ENCODE assay signal across 18 cellular contexts in the genomic region with DNA sequence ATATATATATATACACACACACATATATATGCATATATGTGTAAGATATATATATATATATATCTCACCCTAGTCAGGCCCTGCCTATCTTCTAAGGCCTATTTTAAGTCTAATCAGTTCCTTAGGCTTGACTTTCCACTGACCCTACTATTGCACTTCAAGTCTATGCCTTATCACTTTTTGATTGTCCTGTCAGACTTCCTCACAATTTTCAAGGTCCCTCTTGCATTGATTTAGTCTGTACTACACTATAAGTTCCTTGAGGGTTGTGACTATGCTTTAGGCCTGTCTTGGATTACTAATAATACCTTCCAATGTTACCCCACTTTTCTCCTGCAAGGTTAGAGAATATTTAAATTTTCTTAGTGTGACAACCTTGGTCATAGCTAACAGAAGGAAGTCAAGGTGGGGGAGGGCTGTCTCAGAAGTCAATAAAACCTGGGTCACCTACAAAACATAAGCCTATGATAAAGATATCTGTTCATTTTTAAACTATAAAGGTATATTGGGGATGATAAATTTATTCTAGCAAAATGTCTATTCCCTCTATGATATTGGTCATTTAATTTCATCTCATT.
DNase-seq lines count a peak whose midpoint lies in the region; ATAC-seq, FAIRE-seq and TF ChIP-seq lines count a peak whose summit lies in the region.
"Had no signal": no experiment of that assay in that cellular context is flagged by ENCODE, and none has a peak within 500 bp of the region (broad histone marks: within the 10 kb centered on the region; RNA-seq: fewer than 3 reads in every experiment).

No MANE protein-coding gene starts in this region.

- H3K9ac ChIP-seq in PC-3 (ENCODE audit: low read length) = no peak overlapping the region
- H3K9ac ChIP-seq in endodermal cell (ENCODE audit: extremely low read depth, low read length, poor library complexity, severe bottlenecking) = no peak overlapping the region

- H3K9me2 ChIP-seq in PC-3 (replicated peaks; ENCODE audit: low read length) = no peaks in the 10 kb centered on the region

- CTCF ChIA-PET in Caco-2 (lab: Charles Lee) (interaction anchor here (1.0 kb wide), 1 partner anchor 15 kb away, joined by 4 read pairs; no protein-coding TSS in a partner anchor), PC-3 (lab: Charles Lee) (no interaction called here)

- DNase-seq in Caco-2 = peak; percentile 39 to 43
- no peak for DNase-seq in PC-3
- DNase-seq in endodermal cell = no peak
- no peak for DNase-seq in left lobe of liver (ENCODE audit: low spot score)
- DNase-seq in H54 (ENCODE audit: insufficient read length, low spot score) = no peak
- no peak for DNase-seq in DMS 273 (lab: John Stamatoyannopoulos, UW; ENCODE audit: unreplicated experiment)
- DNase-seq: AML-193, DMS 273 treated with DMSO at 0.1 percent for 48 hours, GDM1, H9, Karpas-422, NCI-H1048, RPMI8226, SHP77 treated with DMSO at 0.1 percent for 48 hours had no signal

- H3K36me3 Mint-ChIP-seq in Caco-2 (ENCODE audit: insufficient read depth, unreplicated experiment) (no peaks in the 10 kb centered on the region), endodermal cell (ENCODE audit: low read depth) (no peaks in the 10 kb centered on the region)
- H3K36me3 Mint-ChIP-seq in stimulated activated memory B cell treated with anti-CD40 and anti-IgM and Interleukin-4, amounts not matched to agents 10 μg/mL and 1 μg/mL and 100 μg/mL, for 72 hours = no peaks in the 10 kb centered on the region
- H3K36me3 Mint-ChIP-seq: IgD-negative memory B cell had no signal

- H3K79me2 ChIP-seq in PC-3 (ENCODE audit: low read length) = no peaks in the 10 kb centered on the region

- no peak overlapping the region for H3K4me3 ChIP-seq in Caco-2 (ENCODE audit: low read depth, low read length)
- H3K4me3 ChIP-seq in PC-3 (ENCODE audit: low read length) = no peak overlapping the region
- H3K4me3 ChIP-seq in endodermal cell (ENCODE audit: low read length) = no peak overlapping the region

- H3K4me1 Mint-ChIP-seq in Caco-2 (ENCODE audit: low read depth, unreplicated experiment) = peaks cover 38% of the 10 kb centered on the region
- H3K4me1 Mint-ChIP-seq in endodermal cell = peaks cover 39% of the 10 kb centered on the region
- no peaks in the 10 kb centered on the region for H3K4me1 Mint-ChIP-seq in stimulated activated memory B cell treated with anti-CD40 and anti-IgM and Interleukin-4, amounts not matched to agents 10 μg/mL and 1 μg/mL and 100 μg/mL, for 72 hours

- no peak for TF ChIP-seq POLR2A in H54 (IDR thresholded peaks at IDR 0.05; ENCODE audit: low read depth, low read length)

- H3K4me2 ChIP-seq in PC-3 (ENCODE audit: low read length) = peak overlapping the region; percentile 42

- ATAC-seq in PC-3 = no peak
- ATAC-seq in stimulated activated memory B cell treated with anti-CD40 and anti-IgM and Interleukin-4, amounts not matched to agents 10 μg/mL and 1 μg/mL and 100 μg/mL, for 72 hours = peak; percentile 34
- no peak for ATAC-seq in left lobe of liver
- ATAC-seq: SK-N-SH treated with all-trans-retinoic acid at 6 μM for 48 hours had no signal

- TF ChIP-seq CTCF in Caco-2 (IDR thresholded peaks at IDR 0.05; ENCODE audit: insufficient read depth in 1 of 2, low read depth in 1 of 2, low read length in 1 of 2, severe bottlenecking in 1 of 2, unreplicated experiment in 1 of 2) (no peak), PC-3 (conservative IDR thresholded peaks at IDR 0.05; ENCODE audit: low read depth, low read length) (no peak), endodermal cell (conservative IDR thresholded peaks at IDR 0.05) (no peak)

- POLR2A ChIA-PET in Caco-2 (lab: Charles Lee) (no interaction called here), PC-3 (lab: Charles Lee; ENCODE audit: unreplicated experiment) (no interaction called here)

- no peak for FAIRE-seq in H54 (lab: Jason Lieb, UNC)

- peak overlapping the region; percentile 94 for H3K27ac Mint-ChIP-seq in Caco-2 (ENCODE audit: unreplicated experiment)
- peak overlapping the region; percentile 40 for H3K27ac Mint-ChIP-seq in endodermal cell
- no peak overlapping the region for H3K27ac Mint-ChIP-seq in stimulated activated memory B cell treated with anti-CD40 and anti-IgM and Interleukin-4, amounts not matched to agents 10 μg/mL and 1 μg/mL and 100 μg/mL, for 72 hours
- H3K27ac Mint-ChIP-seq: H9, IgD-negative memory B cell had no signal

- BruUV-seq in Caco-2 (replicated peaks; lab: Mats Ljungman, UMichigan) (no TSS peak), PC-3 (replicated peaks; lab: Mats Ljungman, UMichigan) (no TSS peak)

- no peaks in the 10 kb centered on the region for H4K20me1 ChIP-seq in PC-3 (ENCODE audit: low read length)

- intact Hi-C loops in Caco-2 (cut with micrococcal nuclease; ENCODE audit: unreplicated experiment) (loop anchor here (1.0 to 5.0 kb wide), 3 partner anchors 66 to 85 kb away; no protein-coding TSS in a partner anchor), PC-3 (cut with micrococcal nuclease) (loop anchor here (1.0 kb wide), 1 partner anchor 44 kb away; no protein-coding TSS in a partner anchor)

- 0 out of 2 replicates have a peak, but pooled peaks cover 3% of the 10 kb centered on the region for H3K9me3 ChIP-seq in Caco-2
- H3K9me3 ChIP-seq in PC-3 (ENCODE audit: low read length) = no peaks in the 10 kb centered on the region
- peaks cover 16% of the 10 kb centered on the region for H3K9me3 ChIP-seq in endodermal cell (ENCODE audit: control insufficient read depth, low read length)

- peak overlapping the region; percentile 53 for H3K27ac ChIP-seq in PC-3 (ENCODE audit: low read length)
- H3K27ac ChIP-seq in endodermal cell (ENCODE audit: low read depth, low read length) = no peak overlapping the region
- H3K27ac ChIP-seq: C4-2B had no signal

- no peaks in the 10 kb centered on the region for H3F3A ChIP-seq in PC-3 (ENCODE audit: low read length, unreplicated experiment)

- peaks cover 19% of the 10 kb centered on the region for H3K9me3 Mint-ChIP-seq in Caco-2 (ENCODE audit: unreplicated experiment)
- peaks cover 16% of the 10 kb centered on the region for H3K9me3 Mint-ChIP-seq in endodermal cell
- H3K9me3 Mint-ChIP-seq in stimulated activated memory B cell treated with anti-CD40 and anti-IgM and Interleukin-4, amounts not matched to agents 10 μg/mL and 1 μg/mL and 100 μg/mL, for 72 hours = no peaks in the 10 kb centered on the region

- H3K36me3 ChIP-seq in Caco-2 (ENCODE audit: control insufficient read depth, insufficient read depth, low read length) (no peaks in the 10 kb centered on the region), PC-3 (ENCODE audit: low read depth, low read length) (no peaks in the 10 kb centered on the region), endodermal cell (ENCODE audit: control insufficient read depth, insufficient read depth, low read length) (no peaks in the 10 kb centered on the region)

- no peaks in the 10 kb centered on the region for H3K27me3 Mint-ChIP-seq in Caco-2 (ENCODE audit: insufficient read depth, unreplicated experiment)
- H3K27me3 Mint-ChIP-seq in endodermal cell (ENCODE audit: insufficient read depth) = no peaks in the 10 kb centered on the region
- H3K27me3 Mint-ChIP-seq in stimulated activated memory B cell treated with anti-CD40 and anti-IgM and Interleukin-4, amounts not matched to agents 10 μg/mL and 1 μg/mL and 100 μg/mL, for 72 hours = no peaks in the 10 kb centered on the region
- H3K27me3 Mint-ChIP-seq: IgD-negative memory B cell had no signal

- no peak overlapping the region for H2AFZ ChIP-seq in PC-3 (ENCODE audit: low read length)

- H3K4me3 Mint-ChIP-seq in Caco-2 (ENCODE audit: unreplicated experiment) (peak overlapping the region; percentile 55), endodermal cell (no peak overlapping the region)
- H3K4me3 Mint-ChIP-seq in stimulated activated memory B cell treated with anti-CD40 and anti-IgM and Interleukin-4, amounts not matched to agents 10 μg/mL and 1 μg/mL and 100 μg/mL, for 72 hours = no peak overlapping the region
- H3K4me3 Mint-ChIP-seq: H9, IgD-negative memory B cell had no signal

- peaks cover 57% of the 10 kb centered on the region for H3K4me1 ChIP-seq in Caco-2
- H3K4me1 ChIP-seq in PC-3 (ENCODE audit: insufficient read depth, low read length) = peaks cover 48% of the 10 kb centered on the region
- H3K4me1 ChIP-seq in endodermal cell (ENCODE audit: control insufficient read depth, insufficient read depth, low read length) = peaks cover 9% of the 10 kb centered on the region

- H3K27me3 ChIP-seq in Caco-2 (replicated peaks; ENCODE audit: control insufficient read depth, insufficient read depth, low read length) (no peaks in the 10 kb centered on the region), PC-3 (ENCODE audit: low read length) (no peaks in the 10 kb centered on the region), endodermal cell (ENCODE audit: control insufficient read depth, insufficient read depth, low read length, poor library complexity, severe bottlenecking) (no peaks in the 10 kb centered on the region)

Comparison
In these comparisons a context has a peak if more than half of its experiments do, and no peak if none do; other contexts are left out.
1. DNase-seq: peak in Caco-2 (2 of 2); none in PC-3 (single experiment), endodermal cell (single experiment), left lobe of liver (single experiment), H54 (single experiment) and DMS 273 (single experiment).